ENCODE assay signal across 1 cellular context in genomic region chr6:116680880-116681672, GRCh38.
TF ChIP-seq lines count a peak whose summit lies in the region.

Gene KPNA5, plus strand, starts transcription at chr6:116681211. Its CDS starts 124 bp downstream, at chr6:116681335.

TF ChIP-seq in K562, 482 proteins besides CTCF, POLR2A, EP300 and RAD21 (continued from another document and continues in another):
- TF ChIP-seq ZNF780A (CRISPR knock-in tag; IDR thresholded peaks at IDR 0.05), result no peak
- no peak for TF ChIP-seq NR2C2 (CRISPR knock-in tag; IDR thresholded peaks at IDR 0.05)
- peak; percentile 61 for TF ChIP-seq NR2C2 (tag; IDR thresholded peaks at IDR 0.05)
- peak; percentile 59; the same call in 1 of the 2 replicates for TF ChIP-seq MAX (CRISPR knock-in tag; IDR thresholded peaks at IDR 0.05)
- TF ChIP-seq SRSF7 (optimal IDR thresholded peaks at IDR 0.05; ENCODE audit: low read depth, low read length), result no peak
- TF ChIP-seq ZNF384 (IDR thresholded peaks at IDR 0.05; ENCODE audit: low read depth, low read length), result no peak
- TF ChIP-seq ZNF318 (IDR thresholded peaks at IDR 0.05; ENCODE audit: borderline replicate concordance in 1 of 2, low read depth in 1 of 2), result no peak
- TF ChIP-seq ZBTB33 (CRISPR knock-in tag; IDR thresholded peaks at IDR 0.05), result peak; percentile 42; the same call in 1 of the 2 replicates
- no peak for TF ChIP-seq EZH2 (IDR thresholded peaks at IDR 0.05; ENCODE audit: borderline replicate concordance, low read depth, low read length)
- peak; percentile 60; the same call in 1 of the 2 replicates for TF ChIP-seq ZBTB1 (CRISPR knock-in tag; IDR thresholded peaks at IDR 0.05; ENCODE audit: borderline replicate concordance, low read depth)
- TF ChIP-seq WHSC1 (IDR thresholded peaks at IDR 0.05; ENCODE audit: low read length), result no peak
- TF ChIP-seq CXXC5 (CRISPR knock-in tag; IDR thresholded peaks at IDR 0.05), result peak; percentile 84
- TF ChIP-seq ZC3H4 (CRISPR knock-in tag; IDR thresholded peaks at IDR 0.05; ENCODE audit: borderline replicate concordance), result no peak
- TF ChIP-seq, protein P1, sequence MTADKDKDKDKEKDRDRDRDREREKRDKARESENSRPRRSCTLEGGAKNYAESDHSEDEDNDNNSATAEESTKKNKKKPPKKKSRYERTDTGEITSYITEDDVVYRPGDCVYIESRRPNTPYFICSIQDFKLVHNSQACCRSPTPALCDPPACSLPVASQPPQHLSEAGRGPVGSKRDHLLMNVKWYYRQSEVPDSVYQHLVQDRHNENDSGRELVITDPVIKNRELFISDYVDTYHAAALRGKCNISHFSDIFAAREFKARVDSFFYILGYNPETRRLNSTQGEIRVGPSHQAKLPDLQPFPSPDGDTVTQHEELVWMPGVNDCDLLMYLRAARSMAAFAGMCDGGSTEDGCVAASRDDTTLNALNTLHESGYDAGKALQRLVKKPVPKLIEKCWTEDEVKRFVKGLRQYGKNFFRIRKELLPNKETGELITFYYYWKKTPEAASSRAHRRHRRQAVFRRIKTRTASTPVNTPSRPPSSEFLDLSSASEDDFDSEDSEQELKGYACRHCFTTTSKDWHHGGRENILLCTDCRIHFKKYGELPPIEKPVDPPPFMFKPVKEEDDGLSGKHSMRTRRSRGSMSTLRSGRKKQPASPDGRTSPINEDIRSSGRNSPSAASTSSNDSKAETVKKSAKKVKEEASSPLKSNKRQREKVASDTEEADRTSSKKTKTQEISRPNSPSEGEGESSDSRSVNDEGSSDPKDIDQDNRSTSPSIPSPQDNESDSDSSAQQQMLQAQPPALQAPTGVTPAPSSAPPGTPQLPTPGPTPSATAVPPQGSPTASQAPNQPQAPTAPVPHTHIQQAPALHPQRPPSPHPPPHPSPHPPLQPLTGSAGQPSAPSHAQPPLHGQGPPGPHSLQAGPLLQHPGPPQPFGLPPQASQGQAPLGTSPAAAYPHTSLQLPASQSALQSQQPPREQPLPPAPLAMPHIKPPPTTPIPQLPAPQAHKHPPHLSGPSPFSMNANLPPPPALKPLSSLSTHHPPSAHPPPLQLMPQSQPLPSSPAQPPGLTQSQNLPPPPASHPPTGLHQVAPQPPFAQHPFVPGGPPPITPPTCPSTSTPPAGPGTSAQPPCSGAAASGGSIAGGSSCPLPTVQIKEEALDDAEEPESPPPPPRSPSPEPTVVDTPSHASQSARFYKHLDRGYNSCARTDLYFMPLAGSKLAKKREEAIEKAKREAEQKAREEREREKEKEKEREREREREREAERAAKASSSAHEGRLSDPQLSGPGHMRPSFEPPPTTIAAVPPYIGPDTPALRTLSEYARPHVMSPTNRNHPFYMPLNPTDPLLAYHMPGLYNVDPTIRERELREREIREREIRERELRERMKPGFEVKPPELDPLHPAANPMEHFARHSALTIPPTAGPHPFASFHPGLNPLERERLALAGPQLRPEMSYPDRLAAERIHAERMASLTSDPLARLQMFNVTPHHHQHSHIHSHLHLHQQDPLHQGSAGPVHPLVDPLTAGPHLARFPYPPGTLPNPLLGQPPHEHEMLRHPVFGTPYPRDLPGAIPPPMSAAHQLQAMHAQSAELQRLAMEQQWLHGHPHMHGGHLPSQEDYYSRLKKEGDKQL (CRISPR knock-in tag; IDR thresholded peaks at IDR 0.05; ENCODE audit: borderline replicate concordance), result peak; percentile 84; the same call in 1 of the 2 replicates
- TF ChIP-seq MXI1 (IDR thresholded peaks at IDR 0.05; ENCODE audit: low read depth, low read length), result peak; percentile 71
- TF ChIP-seq RBFOX2 (IDR thresholded peaks at IDR 0.05; ENCODE audit: low read depth, low read length), result peak; percentile 96
- TF ChIP-seq ZBTB7A (IDR thresholded peaks at IDR 0.05; ENCODE audit: borderline replicate concordance, control insufficient read depth, low read depth, low read length), result peak; percentile 100
- no peak; the same call in 1 of the 2 replicates for TF ChIP-seq ATF1 (CRISPR knock-in tag; IDR thresholded peaks at IDR 0.05)
- peak; percentile 83 for TF ChIP-seq ATF1 (tag; IDR thresholded peaks at IDR 0.05)
- TF ChIP-seq ERF (CRISPR knock-in tag; IDR thresholded peaks at IDR 0.05), result 0 out of 2 replicates have a peak, but pooled peaks have one; percentile 33
- TF ChIP-seq, protein P2, sequence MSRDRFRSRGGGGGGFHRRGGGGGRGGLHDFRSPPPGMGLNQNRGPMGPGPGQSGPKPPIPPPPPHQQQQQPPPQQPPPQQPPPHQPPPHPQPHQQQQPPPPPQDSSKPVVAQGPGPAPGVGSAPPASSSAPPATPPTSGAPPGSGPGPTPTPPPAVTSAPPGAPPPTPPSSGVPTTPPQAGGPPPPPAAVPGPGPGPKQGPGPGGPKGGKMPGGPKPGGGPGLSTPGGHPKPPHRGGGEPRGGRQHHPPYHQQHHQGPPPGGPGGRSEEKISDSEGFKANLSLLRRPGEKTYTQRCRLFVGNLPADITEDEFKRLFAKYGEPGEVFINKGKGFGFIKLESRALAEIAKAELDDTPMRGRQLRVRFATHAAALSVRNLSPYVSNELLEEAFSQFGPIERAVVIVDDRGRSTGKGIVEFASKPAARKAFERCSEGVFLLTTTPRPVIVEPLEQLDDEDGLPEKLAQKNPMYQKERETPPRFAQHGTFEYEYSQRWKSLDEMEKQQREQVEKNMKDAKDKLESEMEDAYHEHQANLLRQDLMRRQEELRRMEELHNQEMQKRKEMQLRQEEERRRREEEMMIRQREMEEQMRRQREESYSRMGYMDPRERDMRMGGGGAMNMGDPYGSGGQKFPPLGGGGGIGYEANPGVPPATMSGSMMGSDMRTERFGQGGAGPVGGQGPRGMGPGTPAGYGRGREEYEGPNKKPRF (IDR thresholded peaks at IDR 0.05; ENCODE audit: low read depth, low read length), result no peak
- TF ChIP-seq ARNT (IDR thresholded peaks at IDR 0.05), result no peak
- TF ChIP-seq, protein P3, sequence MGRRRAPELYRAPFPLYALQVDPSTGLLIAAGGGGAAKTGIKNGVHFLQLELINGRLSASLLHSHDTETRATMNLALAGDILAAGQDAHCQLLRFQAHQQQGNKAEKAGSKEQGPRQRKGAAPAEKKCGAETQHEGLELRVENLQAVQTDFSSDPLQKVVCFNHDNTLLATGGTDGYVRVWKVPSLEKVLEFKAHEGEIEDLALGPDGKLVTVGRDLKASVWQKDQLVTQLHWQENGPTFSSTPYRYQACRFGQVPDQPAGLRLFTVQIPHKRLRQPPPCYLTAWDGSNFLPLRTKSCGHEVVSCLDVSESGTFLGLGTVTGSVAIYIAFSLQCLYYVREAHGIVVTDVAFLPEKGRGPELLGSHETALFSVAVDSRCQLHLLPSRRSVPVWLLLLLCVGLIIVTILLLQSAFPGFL (CRISPR knock-in tag; IDR thresholded peaks at IDR 0.05), result 0 out of 2 replicates have a peak, but pooled peaks have one; percentile 89
- TF ChIP-seq TEAD4 (IDR thresholded peaks at IDR 0.05; ENCODE audit: low read length), result peak; percentile 33
- TF ChIP-seq TEAD4 (CRISPR knock-in tag; IDR thresholded peaks at IDR 0.05; ENCODE audit: borderline replicate concordance), result no peak
- TF ChIP-seq, protein P4, sequence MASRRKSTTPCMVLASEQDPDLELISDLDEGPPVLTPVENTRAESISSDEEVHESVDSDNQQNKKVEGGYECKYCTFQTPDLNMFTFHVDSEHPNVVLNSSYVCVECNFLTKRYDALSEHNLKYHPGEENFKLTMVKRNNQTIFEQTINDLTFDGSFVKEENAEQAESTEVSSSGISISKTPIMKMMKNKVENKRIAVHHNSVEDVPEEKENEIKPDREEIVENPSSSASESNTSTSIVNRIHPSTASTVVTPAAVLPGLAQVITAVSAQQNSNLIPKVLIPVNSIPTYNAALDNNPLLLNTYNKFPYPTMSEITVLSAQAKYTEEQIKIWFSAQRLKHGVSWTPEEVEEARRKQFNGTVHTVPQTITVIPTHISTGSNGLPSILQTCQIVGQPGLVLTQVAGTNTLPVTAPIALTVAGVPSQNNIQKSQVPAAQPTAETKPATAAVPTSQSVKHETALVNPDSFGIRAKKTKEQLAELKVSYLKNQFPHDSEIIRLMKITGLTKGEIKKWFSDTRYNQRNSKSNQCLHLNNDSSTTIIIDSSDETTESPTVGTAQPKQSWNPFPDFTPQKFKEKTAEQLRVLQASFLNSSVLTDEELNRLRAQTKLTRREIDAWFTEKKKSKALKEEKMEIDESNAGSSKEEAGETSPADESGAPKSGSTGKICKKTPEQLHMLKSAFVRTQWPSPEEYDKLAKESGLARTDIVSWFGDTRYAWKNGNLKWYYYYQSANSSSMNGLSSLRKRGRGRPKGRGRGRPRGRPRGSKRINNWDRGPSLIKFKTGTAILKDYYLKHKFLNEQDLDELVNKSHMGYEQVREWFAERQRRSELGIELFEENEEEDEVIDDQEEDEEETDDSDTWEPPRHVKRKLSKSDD (conservative IDR thresholded peaks at IDR 0.05; ENCODE audit: low read length), result 0 out of 2 replicates have a peak, but pooled peaks have one; percentile 17
- TF ChIP-seq, protein P5, sequence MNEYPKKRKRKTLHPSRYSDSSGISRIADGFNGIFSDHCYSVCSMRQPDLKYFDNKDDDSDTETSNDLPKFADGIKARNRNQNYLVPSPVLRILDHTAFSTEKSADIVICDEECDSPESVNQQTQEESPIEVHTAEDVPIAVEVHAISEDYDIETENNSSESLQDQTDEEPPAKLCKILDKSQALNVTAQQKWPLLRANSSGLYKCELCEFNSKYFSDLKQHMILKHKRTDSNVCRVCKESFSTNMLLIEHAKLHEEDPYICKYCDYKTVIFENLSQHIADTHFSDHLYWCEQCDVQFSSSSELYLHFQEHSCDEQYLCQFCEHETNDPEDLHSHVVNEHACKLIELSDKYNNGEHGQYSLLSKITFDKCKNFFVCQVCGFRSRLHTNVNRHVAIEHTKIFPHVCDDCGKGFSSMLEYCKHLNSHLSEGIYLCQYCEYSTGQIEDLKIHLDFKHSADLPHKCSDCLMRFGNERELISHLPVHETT (CRISPR knock-in tag; conservative IDR thresholded peaks at IDR 0.05 in 1 of 2, IDR thresholded peaks at IDR 0.05 in 1 of 2), result peak in 1 of 2 experiments; percentile 87; a peak in 2 of 4 replicates
- no peak for TF ChIP-seq ELK1 (CRISPR knock-in tag; IDR thresholded peaks at IDR 0.05)
